22 cellular contexts compared by ENCODE assay signal in the genomic region with DNA sequence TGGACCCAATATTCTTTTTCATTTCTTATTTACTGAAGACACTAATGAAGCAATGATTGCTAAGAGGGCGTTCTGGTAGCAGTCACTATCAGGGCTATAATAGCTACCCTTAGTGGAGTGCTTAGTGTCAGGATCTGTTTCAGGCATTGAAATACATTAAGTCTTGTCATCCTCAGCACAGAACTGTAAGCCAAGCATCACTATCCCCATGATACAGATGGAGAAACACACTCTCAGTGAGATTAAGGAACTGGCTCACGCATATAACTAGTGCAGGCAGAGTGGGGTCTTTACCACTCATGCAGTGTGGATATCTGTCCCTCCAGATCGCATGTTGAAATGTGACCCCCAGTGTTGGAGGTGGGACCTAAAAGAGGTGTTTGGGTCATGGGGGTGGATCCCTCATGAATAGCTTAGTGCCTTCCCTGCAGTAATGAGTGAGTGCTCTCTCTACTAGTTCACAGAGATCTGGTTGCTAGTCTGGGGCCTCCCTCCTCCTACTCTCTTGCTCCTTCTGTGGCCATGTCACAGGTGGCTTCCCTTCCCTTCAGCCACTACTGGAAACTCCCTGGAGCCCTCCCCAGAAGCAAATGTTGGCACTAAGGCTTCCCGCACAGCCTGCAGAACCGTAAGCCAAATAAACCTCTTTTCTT. TPM values are rescaled to one million over a fixed set of nuclear protein-coding genes. Genes with fewer than 3 reads are reported as not detected.
DNase-seq lines count a peak whose midpoint lies in the region; ATAC-seq and TF ChIP-seq lines count a peak whose summit lies in the region.
"Had no signal": no experiment of that assay in that cellular context is flagged by ENCODE, and none has a peak within 500 bp of the region (broad histone marks: within the 10 kb centered on the region; RNA-seq: fewer than 3 reads in every experiment).

No MANE protein-coding gene starts in this region.

- H3K4me1 Mint-ChIP-seq in activated CD4-positive, alpha-beta T cell treated with anti-CD3 and anti-CD28 coated beads for 36 hours: peaks cover 31% of the 10 kb centered on the region
- H3K4me1 Mint-ChIP-seq in T-helper 17 cell (peaks cover 11% of the 10 kb centered on the region), osteocyte (ENCODE audit: unreplicated experiment) (peaks cover 6% of the 10 kb centered on the region), immature natural killer cell (peaks cover 40 to 55% of the 10 kb centered on the region in 2 donors)
- H3K4me1 Mint-ChIP-seq: neural progenitor cell had no signal

- intact Hi-C loops in activated CD4-positive, alpha-beta T cell treated with anti-CD3 and anti-CD28 coated beads for 36 hours (cut with DNase I, micrococcal nuclease): loop anchor here in 1 of 2 experiments (2.0 kb wide), 1 partner anchor 15 kb away; no protein-coding TSS in a partner anchor

- no peaks in the 10 kb centered on the region for H3K9me3 ChIP-seq in T-helper 17 cell (ENCODE audit: control insufficient read depth, low read length, poor library complexity, severe bottlenecking)
- H3K9me3 ChIP-seq: Caco-2 had no signal

- H3K27me3 Mint-ChIP-seq in activated CD4-positive, alpha-beta T cell treated with anti-CD3 and anti-CD28 coated beads for 36 hours: no peaks in the 10 kb centered on the region
- H3K27me3 Mint-ChIP-seq in T-helper 17 cell: no peaks in the 10 kb centered on the region
- H3K27me3 Mint-ChIP-seq in osteocyte (ENCODE audit: unreplicated experiment): no peaks in the 10 kb centered on the region
- peaks cover 2 to 6% (median 4%) of the 10 kb centered on the region in 3 donors for H3K27me3 Mint-ChIP-seq in immature natural killer cell (ENCODE audit: low read depth in 3 of 3)

- POLR2A ChIA-PET in activated CD4-positive, alpha-beta T cell treated with anti-CD3 and anti-CD28 coated beads for 36 hours (lab: Charles Lee): no interaction called here

- peak overlapping the region; percentile 59 for H3K27ac Mint-ChIP-seq in activated CD4-positive, alpha-beta T cell treated with anti-CD3 and anti-CD28 coated beads for 36 hours
- peak overlapping the region; percentile 14 for H3K27ac Mint-ChIP-seq in T-helper 17 cell
- H3K27ac Mint-ChIP-seq in osteocyte (ENCODE audit: unreplicated experiment): no peak overlapping the region
- peak overlapping the region in 3 of 6 donors; percentile 21 to 63 (median 60) for H3K27ac Mint-ChIP-seq in immature natural killer cell
- H3K27ac Mint-ChIP-seq: neural progenitor cell had no signal

- ATAC-seq in activated CD4-positive, alpha-beta T cell treated with anti-CD3 and anti-CD28 coated beads for 36 hours: peak; percentile 19
- ATAC-seq in T-helper 17 cell (no peak), HG03196 (IDR thresholded peaks at IDR 0.05; ENCODE audit: unreplicated experiment) (no peak)
- ATAC-seq: GM12878 had no signal

- no peaks in the 10 kb centered on the region for H3K36me3 Mint-ChIP-seq in activated CD4-positive, alpha-beta T cell treated with anti-CD3 and anti-CD28 coated beads for 36 hours (ENCODE audit: low read depth)
- H3K36me3 Mint-ChIP-seq in T-helper 17 cell (ENCODE audit: low read depth) (no peaks in the 10 kb centered on the region), osteocyte (ENCODE audit: unreplicated experiment) (no peaks in the 10 kb centered on the region), immature natural killer cell (no peaks in the 10 kb centered on the region)
- H3K36me3 Mint-ChIP-seq: neural progenitor cell had no signal

- no peaks in the 10 kb centered on the region for H3K27me3 ChIP-seq in HL-60 (ENCODE audit: insufficient read depth, poor library complexity, severe bottlenecking)
- H3K27me3 ChIP-seq: heart left ventricle, neural progenitor cell had no signal

- no peak overlapping the region for H3K4me3 ChIP-seq in HL-60 (replicated peaks; ENCODE audit: insufficient read depth, low read length)
- H3K4me3 ChIP-seq: GM12878, heart left ventricle, neural progenitor cell had no signal

- DNase-seq in activated CD4-positive, alpha-beta T cell treated with anti-CD3 and anti-CD28 coated beads for 36 hours: no peak
- no peak for DNase-seq in activated CD4-positive, alpha-beta T cell treated with anti-CD3 and anti-CD28 coated beads, Interleukin-2, amount 50 U/mL, for 48 hours
- DNase-seq in HL-60 (ENCODE audit: low read depth in 1 of 2, low spot score in 1 of 2) (peak in 1 of 2 experiments; percentile 57), T-helper 17 cell (no peak), osteocyte (ENCODE audit: extremely low spot score, unreplicated experiment) (peak; percentile 48), immature natural killer cell (no peak), NCI-H510A (lab: John Stamatoyannopoulos, UW) (no peak)
- DNase-seq: activated effector memory CD4-positive, alpha-beta T cell treated with anti-CD3 and anti-CD28 coated beads, Interleukin-2, amount 50 U/mL, for 16 hours; Caco-2; heart left ventricle; NCI-H1048; NCI-H2107; NCI-H774; retina; RPMI8226; stimulated activated CD4-positive, alpha-beta T cell treated with anti-CD3 and anti-CD28 coated beads, Interleukin-15, amount 100 ng/mL, for 24 hours had no signal

- H3K4me3 Mint-ChIP-seq in activated CD4-positive, alpha-beta T cell treated with anti-CD3 and anti-CD28 coated beads for 36 hours: no peak overlapping the region
- H3K4me3 Mint-ChIP-seq in T-helper 17 cell (no peak overlapping the region), osteocyte (ENCODE audit: unreplicated experiment) (no peak overlapping the region), immature natural killer cell (peak overlapping the region in 1 of 5 donors; percentile 47)
- H3K4me3 Mint-ChIP-seq: neural progenitor cell had no signal

- peaks cover 2% of the 10 kb centered on the region for H3K9me3 Mint-ChIP-seq in activated CD4-positive, alpha-beta T cell treated with anti-CD3 and anti-CD28 coated beads for 36 hours (ENCODE audit: low read depth)
- H3K9me3 Mint-ChIP-seq in osteocyte (ENCODE audit: unreplicated experiment) (peaks cover 5% of the 10 kb centered on the region), immature natural killer cell (peaks cover 0 to 2% (median 0%) of the 10 kb centered on the region in 6 donors)

- CTCF ChIA-PET in activated CD4-positive, alpha-beta T cell treated with anti-CD3 and anti-CD28 coated beads for 36 hours (lab: Charles Lee): interaction anchor here (0.6 to 1.2 kb wide), 3 partner anchors 48 to 953 kb away, joined by 3 to 5 read pairs (median 3); no protein-coding TSS in a partner anchor

- H3K27ac ChIP-seq in HL-60 (replicated peaks): peak overlapping the region; percentile 99
- H3K27ac ChIP-seq: neural progenitor cell had no signal

- TF ChIP-seq CTCF in HL-60 (IDR thresholded peaks at IDR 0.05; ENCODE audit: insufficient read depth, low read length) (no peak), osteocyte (IDR thresholded peaks at IDR 0.05) (no peak)

RNA-seq across cellular contexts. Expression of a gene that starts 31.7 kb away (rescaled TPM):
- not detected for total RNA-seq in activated CD4-positive, alpha-beta T cell treated with anti-CD3 and anti-CD28 coated beads for 36 hours
- not detected for total RNA-seq in T-helper 17 cell
- not detected in 2 replicates for total RNA-seq in osteocyte
- not detected for polyA plus RNA-seq in immature natural killer cell
- total RNA-seq: astrocyte, chondrocyte, GM12878, heart left ventricle, mesenteric fat pad had no signal
- polyA plus RNA-seq: GM12878, heart left ventricle had no signal

RNA-seq across cellular contexts. Expression of a gene that starts 47.3 kb away (rescaled TPM):
- total RNA-seq in activated CD4-positive, alpha-beta T cell treated with anti-CD3 and anti-CD28 coated beads for 36 hours: 10 to 100 TPM; 84.3 to 97.4 TPM
- total RNA-seq in T-helper 17 cell (100 to 1,000 TPM in 1 of 2 donors, 10 to 100 TPM in 1; 51.5 to 107 TPM), osteocyte (106 and 109 TPM in 2 replicates)
- polyA plus RNA-seq in immature natural killer cell: 100 to 1,000 TPM; 188 to 323 (median 196) TPM
